In genomic region chr9:20622330-20623020, GRCh38 we compare ENCODE assay signal across 1 cellular context.
TF ChIP-seq lines count a peak whose summit lies in the region.

TSS of gene MLLT3 (minus strand) at chr9:20622499.

TF ChIP-seq in WTC11, 78 proteins besides CTCF, POLR2A, EP300 and RAD21 (continued from another document):
- TF ChIP-seq, protein P1, sequence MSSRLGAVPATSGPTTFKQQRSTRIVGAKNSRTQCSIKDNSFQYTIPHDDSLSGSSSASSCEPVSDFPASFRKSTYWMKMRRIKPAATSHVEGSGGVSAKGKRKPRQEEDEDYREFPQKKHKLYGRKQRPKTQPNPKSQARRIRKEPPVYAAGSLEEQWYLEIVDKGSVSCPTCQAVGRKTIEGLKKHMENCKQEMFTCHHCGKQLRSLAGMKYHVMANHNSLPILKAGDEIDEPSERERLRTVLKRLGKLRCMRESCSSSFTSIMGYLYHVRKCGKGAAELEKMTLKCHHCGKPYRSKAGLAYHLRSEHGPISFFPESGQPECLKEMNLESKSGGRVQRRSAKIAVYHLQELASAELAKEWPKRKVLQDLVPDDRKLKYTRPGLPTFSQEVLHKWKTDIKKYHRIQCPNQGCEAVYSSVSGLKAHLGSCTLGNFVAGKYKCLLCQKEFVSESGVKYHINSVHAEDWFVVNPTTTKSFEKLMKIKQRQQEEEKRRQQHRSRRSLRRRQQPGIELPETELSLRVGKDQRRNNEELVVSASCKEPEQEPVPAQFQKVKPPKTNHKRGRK (CRISPR knock-in tag; IDR thresholded peaks at IDR 0.05; ENCODE audit: borderline replicate concordance), result no peak
- TF ChIP-seq, protein P2, sequence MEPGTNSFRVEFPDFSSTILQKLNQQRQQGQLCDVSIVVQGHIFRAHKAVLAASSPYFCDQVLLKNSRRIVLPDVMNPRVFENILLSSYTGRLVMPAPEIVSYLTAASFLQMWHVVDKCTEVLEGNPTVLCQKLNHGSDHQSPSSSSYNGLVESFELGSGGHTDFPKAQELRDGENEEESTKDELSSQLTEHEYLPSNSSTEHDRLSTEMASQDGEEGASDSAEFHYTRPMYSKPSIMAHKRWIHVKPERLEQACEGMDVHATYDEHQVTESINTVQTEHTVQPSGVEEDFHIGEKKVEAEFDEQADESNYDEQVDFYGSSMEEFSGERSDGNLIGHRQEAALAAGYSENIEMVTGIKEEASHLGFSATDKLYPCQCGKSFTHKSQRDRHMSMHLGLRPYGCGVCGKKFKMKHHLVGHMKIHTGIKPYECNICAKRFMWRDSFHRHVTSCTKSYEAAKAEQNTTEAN (CRISPR knock-in tag; IDR thresholded peaks at IDR 0.05), result 0 out of 2 replicates have a peak, but pooled peaks have one; percentile 16
- TF ChIP-seq JUN (CRISPR knock-in tag; IDR thresholded peaks at IDR 0.05), result no peak
- TF ChIP-seq, protein P3, sequence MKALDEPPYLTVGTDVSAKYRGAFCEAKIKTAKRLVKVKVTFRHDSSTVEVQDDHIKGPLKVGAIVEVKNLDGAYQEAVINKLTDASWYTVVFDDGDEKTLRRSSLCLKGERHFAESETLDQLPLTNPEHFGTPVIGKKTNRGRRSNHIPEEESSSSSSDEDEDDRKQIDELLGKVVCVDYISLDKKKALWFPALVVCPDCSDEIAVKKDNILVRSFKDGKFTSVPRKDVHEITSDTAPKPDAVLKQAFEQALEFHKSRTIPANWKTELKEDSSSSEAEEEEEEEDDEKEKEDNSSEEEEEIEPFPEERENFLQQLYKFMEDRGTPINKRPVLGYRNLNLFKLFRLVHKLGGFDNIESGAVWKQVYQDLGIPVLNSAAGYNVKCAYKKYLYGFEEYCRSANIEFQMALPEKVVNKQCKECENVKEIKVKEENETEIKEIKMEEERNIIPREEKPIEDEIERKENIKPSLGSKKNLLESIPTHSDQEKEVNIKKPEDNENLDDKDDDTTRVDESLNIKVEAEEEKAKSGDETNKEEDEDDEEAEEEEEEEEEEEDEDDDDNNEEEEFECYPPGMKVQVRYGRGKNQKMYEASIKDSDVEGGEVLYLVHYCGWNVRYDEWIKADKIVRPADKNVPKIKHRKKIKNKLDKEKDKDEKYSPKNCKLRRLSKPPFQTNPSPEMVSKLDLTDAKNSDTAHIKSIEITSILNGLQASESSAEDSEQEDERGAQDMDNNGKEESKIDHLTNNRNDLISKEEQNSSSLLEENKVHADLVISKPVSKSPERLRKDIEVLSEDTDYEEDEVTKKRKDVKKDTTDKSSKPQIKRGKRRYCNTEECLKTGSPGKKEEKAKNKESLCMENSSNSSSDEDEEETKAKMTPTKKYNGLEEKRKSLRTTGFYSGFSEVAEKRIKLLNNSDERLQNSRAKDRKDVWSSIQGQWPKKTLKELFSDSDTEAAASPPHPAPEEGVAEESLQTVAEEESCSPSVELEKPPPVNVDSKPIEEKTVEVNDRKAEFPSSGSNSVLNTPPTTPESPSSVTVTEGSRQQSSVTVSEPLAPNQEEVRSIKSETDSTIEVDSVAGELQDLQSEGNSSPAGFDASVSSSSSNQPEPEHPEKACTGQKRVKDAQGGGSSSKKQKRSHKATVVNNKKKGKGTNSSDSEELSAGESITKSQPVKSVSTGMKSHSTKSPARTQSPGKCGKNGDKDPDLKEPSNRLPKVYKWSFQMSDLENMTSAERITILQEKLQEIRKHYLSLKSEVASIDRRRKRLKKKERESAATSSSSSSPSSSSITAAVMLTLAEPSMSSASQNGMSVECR (CRISPR knock-in tag; IDR thresholded peaks at IDR 0.05; ENCODE audit: borderline replicate concordance), result no peak
- TF ChIP-seq, protein P4, sequence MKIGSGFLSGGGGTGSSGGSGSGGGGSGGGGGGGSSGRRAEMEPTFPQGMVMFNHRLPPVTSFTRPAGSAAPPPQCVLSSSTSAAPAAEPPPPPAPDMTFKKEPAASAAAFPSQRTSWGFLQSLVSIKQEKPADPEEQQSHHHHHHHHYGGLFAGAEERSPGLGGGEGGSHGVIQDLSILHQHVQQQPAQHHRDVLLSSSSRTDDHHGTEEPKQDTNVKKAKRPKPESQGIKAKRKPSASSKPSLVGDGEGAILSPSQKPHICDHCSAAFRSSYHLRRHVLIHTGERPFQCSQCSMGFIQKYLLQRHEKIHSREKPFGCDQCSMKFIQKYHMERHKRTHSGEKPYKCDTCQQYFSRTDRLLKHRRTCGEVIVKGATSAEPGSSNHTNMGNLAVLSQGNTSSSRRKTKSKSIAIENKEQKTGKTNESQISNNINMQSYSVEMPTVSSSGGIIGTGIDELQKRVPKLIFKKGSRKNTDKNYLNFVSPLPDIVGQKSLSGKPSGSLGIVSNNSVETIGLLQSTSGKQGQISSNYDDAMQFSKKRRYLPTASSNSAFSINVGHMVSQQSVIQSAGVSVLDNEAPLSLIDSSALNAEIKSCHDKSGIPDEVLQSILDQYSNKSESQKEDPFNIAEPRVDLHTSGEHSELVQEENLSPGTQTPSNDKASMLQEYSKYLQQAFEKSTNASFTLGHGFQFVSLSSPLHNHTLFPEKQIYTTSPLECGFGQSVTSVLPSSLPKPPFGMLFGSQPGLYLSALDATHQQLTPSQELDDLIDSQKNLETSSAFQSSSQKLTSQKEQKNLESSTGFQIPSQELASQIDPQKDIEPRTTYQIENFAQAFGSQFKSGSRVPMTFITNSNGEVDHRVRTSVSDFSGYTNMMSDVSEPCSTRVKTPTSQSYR (CRISPR knock-in tag; IDR thresholded peaks at IDR 0.05), result 0 out of 2 replicates have a peak, but pooled peaks have one; percentile 3
- no peak for TF ChIP-seq ZMAT4 (CRISPR knock-in tag; IDR thresholded peaks at IDR 0.05)
- no peak for TF ChIP-seq MYBL2 (CRISPR knock-in tag; IDR thresholded peaks at IDR 0.05)
